In genomic region chr2:5915926-5916325, GRCh38 we compare ENCODE assay signal across 9 cellular contexts.
DNase-seq lines count a peak whose midpoint lies in the region; ATAC-seq and TF ChIP-seq lines count a peak whose summit lies in the region.
"Had no signal": no experiment of that assay in that cellular context is flagged by ENCODE, and none has a peak within 500 bp of the region (broad histone marks: within the 10 kb centered on the region; RNA-seq: fewer than 3 reads in every experiment).

No MANE protein-coding gene starts in this region.

- no peaks in the 10 kb centered on the region for H3K9me3 ChIP-seq in testis

- no peaks in the 10 kb centered on the region for H3K4me1 ChIP-seq in testis
- H3K4me1 ChIP-seq: SJSA1 had no signal

- no peak overlapping the region for H3K27ac ChIP-seq in dorsolateral prefrontal cortex
- H3K27ac ChIP-seq in testis, result no peak overlapping the region
- H3K27ac ChIP-seq: SJSA1 had no signal

- ATAC-seq in Right ventricle myocardium superior (ENCODE audit: poor library complexity) (peak; percentile 32), Right ventricle myocardium inferior (no peak), GM19023 (IDR thresholded peaks at IDR 0.05; ENCODE audit: unreplicated experiment) (no peak)
- ATAC-seq in effector memory CD8-positive, alpha-beta T cell (replicated peaks), result no peak

- H3K9me3 Mint-ChIP-seq in effector memory CD8-positive, alpha-beta T cell, result peaks cover 3 to 33% of the 10 kb centered on the region in 2 donors

- H3K27me3 ChIP-seq in dorsolateral prefrontal cortex, result peaks cover 0 to 4% (median 0%) of the 10 kb centered on the region in 45 donors
- H3K27me3 ChIP-seq in testis, result no peaks in the 10 kb centered on the region
- H3K27me3 ChIP-seq: SJSA1 had no signal

- H3K36me3 ChIP-seq in testis (ENCODE audit: low read depth, missing control alignments), result no peaks in the 10 kb centered on the region
- H3K36me3 ChIP-seq: SJSA1 had no signal

- no peak for TF ChIP-seq POLR2A in testis (IDR thresholded peaks at IDR 0.05)

- H3K27ac Mint-ChIP-seq in effector memory CD8-positive, alpha-beta T cell, result no peak overlapping the region

- intact Hi-C loops in Right ventricle myocardium superior (cut with DNase I) (no loop called here), Right ventricle myocardium inferior (cut with DNase I) (loop anchor here (2.0 kb wide), 1 partner anchor 219 kb away; no protein-coding TSS in a partner anchor), dorsolateral prefrontal cortex (cut with DNase I) (no loop called here), testis (cut with DNase I; ENCODE audit: low total_unique reads) (no loop called here)

- no peaks in the 10 kb centered on the region for H3K27me3 Mint-ChIP-seq in effector memory CD8-positive, alpha-beta T cell

- DNase-seq in Right ventricle myocardium superior (no peak), Right ventricle myocardium inferior (ENCODE audit: missing footprints) (no peak), NCI-H2081 (lab: John Stamatoyannopoulos, UW) (peak; percentile 28 to 68), dorsolateral prefrontal cortex (no peak), testis (peak; percentile 56), foreskin fibroblast (no peak)
- DNase-seq in effector memory CD8-positive, alpha-beta T cell, result no peak

- H3K4me1 Mint-ChIP-seq in effector memory CD8-positive, alpha-beta T cell (ENCODE audit: low read depth in 2 of 2), result no peaks in the 10 kb centered on the region

- 69 to 74% methylated on average over 4 of the region's 4 CpGs for WGBS in testis, 2 donors

- H3K4me3 ChIP-seq in dorsolateral prefrontal cortex (no peak overlapping the region), testis (no peak overlapping the region), foreskin fibroblast (ENCODE audit: low read depth in 1 of 2, low read length in 2 of 2) (no peak overlapping the region)
- H3K4me3 ChIP-seq: SJSA1 had no signal

- TF ChIP-seq CTCF in dorsolateral prefrontal cortex (IDR thresholded peaks at IDR 0.05 in 54 of 56, conservative IDR thresholded peaks at IDR 0.05 in 2 of 56; ENCODE audit: low read depth in 1 of 56, partially characterized antibody in 56 of 56) (peak in 38 of 56 donors; percentile 12 to 49 (median 26)), testis (IDR thresholded peaks at IDR 0.05) (no peak), foreskin fibroblast (IDR thresholded peaks at IDR 0.05; ENCODE audit: low read depth, low read length) (no peak)

- H3K36me3 Mint-ChIP-seq in effector memory CD8-positive, alpha-beta T cell (ENCODE audit: insufficient read depth), result no peaks in the 10 kb centered on the region

- H3K4me3 Mint-ChIP-seq in effector memory CD8-positive, alpha-beta T cell, result no peak overlapping the region

Comparison
In these comparisons a context has a peak if more than half of its experiments do, and no peak if none do; other contexts are left out.
1. DNase-seq: peak in NCI-H2081 (2 of 2) and testis (single experiment); none in Right ventricle myocardium superior (single experiment), Right ventricle myocardium inferior (single experiment), dorsolateral prefrontal cortex (0 of 10), foreskin fibroblast (0 of 2) and effector memory CD8-positive, alpha-beta T cell (0 of 3).
2. CTCF ChIP-seq: peak in dorsolateral prefrontal cortex (38 of 56); none in testis (0 of 3) and foreskin fibroblast (single experiment).